Comparison of ENCODE assay signal across 8 cellular contexts in the genomic region with DNA sequence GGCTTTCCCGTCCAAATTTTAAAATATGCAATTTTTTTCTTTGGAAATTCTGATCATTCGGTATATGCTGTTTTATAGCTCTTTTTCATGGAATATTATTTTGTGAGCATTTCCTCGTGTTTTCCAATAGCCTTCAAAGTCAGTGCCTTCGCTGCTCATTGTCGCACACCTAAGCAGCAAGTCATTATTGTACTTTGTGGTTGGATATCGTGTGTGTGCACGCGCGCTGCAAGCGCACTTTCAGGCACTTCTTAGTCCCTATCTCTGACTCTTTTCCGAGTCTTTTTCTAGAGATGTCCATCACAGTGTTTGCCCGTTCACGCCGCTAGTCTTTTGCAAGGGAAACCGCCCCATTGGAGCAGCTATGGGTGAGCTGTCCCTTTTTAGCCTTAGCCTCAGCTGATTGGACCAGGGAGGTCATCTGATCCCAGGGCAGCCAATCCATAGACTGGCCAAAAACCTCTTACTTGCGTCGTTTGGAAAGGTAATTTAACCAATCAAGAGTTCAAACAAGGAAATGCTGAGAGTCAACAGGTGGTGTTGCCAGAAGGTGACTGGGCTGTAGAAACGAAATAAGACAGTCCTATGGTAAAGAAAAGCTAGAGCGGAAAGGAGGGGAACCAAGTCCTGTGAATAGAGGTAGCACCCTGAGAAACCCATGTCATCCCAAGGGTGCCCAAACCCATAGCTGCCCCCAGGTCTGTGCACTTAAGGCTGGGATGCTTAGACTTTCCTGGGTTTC. TPM values are rescaled to one million over a fixed set of nuclear protein-coding genes. Genes with fewer than 3 reads are reported as not detected.
DNase-seq lines count a peak whose midpoint lies in the region; ATAC-seq and TF ChIP-seq lines count a peak whose summit lies in the region.

No MANE protein-coding gene starts in this region.

- H3K27ac ChIP-seq in ACC112 (ENCODE audit: low read depth, low read length) (peak overlapping the region; percentile 55), HL-60 (replicated peaks) (peak overlapping the region; percentile 60)

- H3K9ac ChIP-seq in NT2/D1 (ENCODE audit: insufficient read length, low read depth) = peak overlapping the region; percentile 67

- peak; percentile 81 for ATAC-seq in GM19025 (IDR thresholded peaks at IDR 0.05; ENCODE audit: low read depth, unreplicated experiment)
- peak; percentile 90 for ATAC-seq in stimulated activated naive CD8-positive, alpha-beta T cell treated with anti-CD3 and anti-CD28 coated beads, Interleukin-15, amount 100 ng/mL, for 72 hours

- peaks cover 10% of the 10 kb centered on the region for H3K4me1 ChIP-seq in ACC112 (ENCODE audit: control insufficient read depth, insufficient read depth, low read length, unreplicated experiment)
- H3K4me1 ChIP-seq in NT2/D1 (ENCODE audit: insufficient read depth, insufficient read length) = peaks cover 7% of the 10 kb centered on the region

- peaks cover 28% of the 10 kb centered on the region for H3K27me3 Mint-ChIP-seq in activated T-helper 1 cell treated with anti-CD3 and anti-CD28 coated beads, Interleukin-12 subunit alpha, Interleukin-12 subunit beta, Interleukin-2, Interleukin-4 antibody, amounts not matched to agents 30 ng/mL and 10 ng/mL and 1 ng/mL, durations not matched to agents 14 hours and 24 hours and 36 hours (ENCODE audit: insufficient read depth)
- peaks cover 38% of the 10 kb centered on the region for H3K27me3 Mint-ChIP-seq in stimulated activated naive CD8-positive, alpha-beta T cell treated with anti-CD3 and anti-CD28 coated beads, Interleukin-15, amount 100 ng/mL, for 72 hours

- H3K27ac Mint-ChIP-seq in activated T-helper 1 cell treated with anti-CD3 and anti-CD28 coated beads, Interleukin-12 subunit alpha, Interleukin-12 subunit beta, Interleukin-2, Interleukin-4 antibody, amounts not matched to agents 30 ng/mL and 10 ng/mL and 1 ng/mL, durations not matched to agents 14 hours and 24 hours and 36 hours = peak overlapping the region; percentile 79
- peak overlapping the region; percentile 93 to 94 for H3K27ac Mint-ChIP-seq in stimulated activated naive CD8-positive, alpha-beta T cell treated with anti-CD3 and anti-CD28 coated beads, Interleukin-15, amount 100 ng/mL, for 72 hours

- H3K27me3 ChIP-seq in ACC112 (ENCODE audit: insufficient read depth, low read length) (no peaks in the 10 kb centered on the region), HL-60 (ENCODE audit: insufficient read depth, poor library complexity, severe bottlenecking) (no peaks in the 10 kb centered on the region), NT2/D1 (ENCODE audit: insufficient read depth, insufficient read length) (no peaks in the 10 kb centered on the region)

- peak overlapping the region; percentile 58 for H2AFZ ChIP-seq in ACC112 (ENCODE audit: low read length, unreplicated experiment)

- H3K9me3 Mint-ChIP-seq in activated T-helper 1 cell treated with anti-CD3 and anti-CD28 coated beads, Interleukin-12 subunit alpha, Interleukin-12 subunit beta, Interleukin-2, Interleukin-4 antibody, amounts not matched to agents 30 ng/mL and 10 ng/mL and 1 ng/mL, durations not matched to agents 14 hours and 24 hours and 36 hours = no peaks in the 10 kb centered on the region
- no peaks in the 10 kb centered on the region for H3K9me3 Mint-ChIP-seq in stimulated activated naive CD8-positive, alpha-beta T cell treated with anti-CD3 and anti-CD28 coated beads, Interleukin-15, amount 100 ng/mL, for 72 hours

- peaks cover 2% of the 10 kb centered on the region for H3K79me2 ChIP-seq in ACC112 (ENCODE audit: control insufficient read depth, insufficient read depth, low read length, unreplicated experiment)

- H3K9me3 ChIP-seq in NT2/D1 (ENCODE audit: insufficient read depth, low read length) = no peaks in the 10 kb centered on the region

- peaks cover 24% of the 10 kb centered on the region for H3K36me3 Mint-ChIP-seq in activated T-helper 1 cell treated with anti-CD3 and anti-CD28 coated beads, Interleukin-12 subunit alpha, Interleukin-12 subunit beta, Interleukin-2, Interleukin-4 antibody, amounts not matched to agents 30 ng/mL and 10 ng/mL and 1 ng/mL, durations not matched to agents 14 hours and 24 hours and 36 hours (ENCODE audit: low read depth)

- H3K4me3 Mint-ChIP-seq in activated T-helper 1 cell treated with anti-CD3 and anti-CD28 coated beads, Interleukin-12 subunit alpha, Interleukin-12 subunit beta, Interleukin-2, Interleukin-4 antibody, amounts not matched to agents 30 ng/mL and 10 ng/mL and 1 ng/mL, durations not matched to agents 14 hours and 24 hours and 36 hours = peak overlapping the region; percentile 84
- H3K4me3 Mint-ChIP-seq in stimulated activated naive CD8-positive, alpha-beta T cell treated with anti-CD3 and anti-CD28 coated beads, Interleukin-15, amount 100 ng/mL, for 72 hours = peak overlapping the region; percentile 84 to 96

- no peaks in the 10 kb centered on the region for H3K36me3 ChIP-seq in ACC112 (ENCODE audit: insufficient read depth, low read length)
- H3K36me3 ChIP-seq in NT2/D1 (ENCODE audit: insufficient read depth, insufficient read length, low read length) = peaks cover 36% of the 10 kb centered on the region

- DNase-seq in HL-60 (ENCODE audit: low read depth in 1 of 2, low spot score in 1 of 2) (peak in 1 of 2 experiments; percentile 45), NT2/D1 (ENCODE audit: low read depth, low spot score) (peak; percentile 88), fibroblast of gingiva (ENCODE audit: low read depth) (peak; percentile 80), myocyte (ENCODE audit: low read depth) (peak; percentile 69)
- DNase-seq in activated T-helper 1 cell treated with anti-CD3 and anti-CD28 coated beads, Interleukin-12 subunit alpha, Interleukin-12 subunit beta, Interleukin-2, Interleukin-4 antibody, amounts not matched to agents 30 ng/mL and 10 ng/mL and 1 ng/mL, durations not matched to agents 14 hours and 24 hours and 36 hours (ENCODE audit: low spot score) = peak; percentile 61
- peak; percentile 66 to 81 for DNase-seq in stimulated activated naive CD8-positive, alpha-beta T cell treated with anti-CD3 and anti-CD28 coated beads, Interleukin-15, amount 100 ng/mL, for 72 hours

- H3K4me3 ChIP-seq in ACC112 (ENCODE audit: low read depth, low read length) (peak overlapping the region; percentile 75), HL-60 (replicated peaks; ENCODE audit: insufficient read depth, low read length) (peak overlapping the region; percentile 25), NT2/D1 (ENCODE audit: insufficient read length, low read depth) (peak overlapping the region; percentile 50)

- no peak for TF ChIP-seq CTCF in HL-60 (IDR thresholded peaks at IDR 0.05; ENCODE audit: insufficient read depth, low read length)

- H3K4me1 Mint-ChIP-seq in activated T-helper 1 cell treated with anti-CD3 and anti-CD28 coated beads, Interleukin-12 subunit alpha, Interleukin-12 subunit beta, Interleukin-2, Interleukin-4 antibody, amounts not matched to agents 30 ng/mL and 10 ng/mL and 1 ng/mL, durations not matched to agents 14 hours and 24 hours and 36 hours (ENCODE audit: low read depth) = peaks cover 18% of the 10 kb centered on the region
- H3K4me1 Mint-ChIP-seq in stimulated activated naive CD8-positive, alpha-beta T cell treated with anti-CD3 and anti-CD28 coated beads, Interleukin-15, amount 100 ng/mL, for 72 hours = peaks cover 15% of the 10 kb centered on the region

- intact Hi-C loops in activated T-helper 1 cell treated with anti-CD3 and anti-CD28 coated beads, Interleukin-12 subunit alpha, Interleukin-12 subunit beta, Interleukin-2, Interleukin-4 antibody, amounts not matched to agents 30 ng/mL and 10 ng/mL and 1 ng/mL, durations not matched to agents 14 hours and 24 hours and 36 hours (cut with micrococcal nuclease) = loop anchor here (1.0 to 5.0 kb wide), 5 partner anchors 86 to 282 kb away; a partner anchor contains a TSS

RNA-seq across cellular contexts. Expression of a gene that starts 0.7 kb away (rescaled TPM):
- total RNA-seq in activated T-helper 1 cell treated with anti-CD3 and anti-CD28 coated beads, Interleukin-12 subunit alpha, Interleukin-12 subunit beta, Interleukin-2, Interleukin-4 antibody, amounts not matched to agents 30 ng/mL and 10 ng/mL and 1 ng/mL, durations not matched to agents 14 hours and 24 hours and 36 hours = 14.3 and 16.5 TPM in 2 replicates
- 8.7 and 12.4 TPM in 2 replicates for total RNA-seq in myocyte
- polyA plus RNA-seq in myocyte (2012) = 17.7 TPM

Comparison
In these comparisons a context has a peak if more than half of its experiments do, and no peak if none do; other contexts are left out.
1. H3K4me3 ChIP-seq: peak in every context shown above with its lines; median percentile 75 in ACC112; 50 in NT2/D1; 25 in HL-60.